ENCODE assay signal across 8 cellular contexts in the genomic region with DNA sequence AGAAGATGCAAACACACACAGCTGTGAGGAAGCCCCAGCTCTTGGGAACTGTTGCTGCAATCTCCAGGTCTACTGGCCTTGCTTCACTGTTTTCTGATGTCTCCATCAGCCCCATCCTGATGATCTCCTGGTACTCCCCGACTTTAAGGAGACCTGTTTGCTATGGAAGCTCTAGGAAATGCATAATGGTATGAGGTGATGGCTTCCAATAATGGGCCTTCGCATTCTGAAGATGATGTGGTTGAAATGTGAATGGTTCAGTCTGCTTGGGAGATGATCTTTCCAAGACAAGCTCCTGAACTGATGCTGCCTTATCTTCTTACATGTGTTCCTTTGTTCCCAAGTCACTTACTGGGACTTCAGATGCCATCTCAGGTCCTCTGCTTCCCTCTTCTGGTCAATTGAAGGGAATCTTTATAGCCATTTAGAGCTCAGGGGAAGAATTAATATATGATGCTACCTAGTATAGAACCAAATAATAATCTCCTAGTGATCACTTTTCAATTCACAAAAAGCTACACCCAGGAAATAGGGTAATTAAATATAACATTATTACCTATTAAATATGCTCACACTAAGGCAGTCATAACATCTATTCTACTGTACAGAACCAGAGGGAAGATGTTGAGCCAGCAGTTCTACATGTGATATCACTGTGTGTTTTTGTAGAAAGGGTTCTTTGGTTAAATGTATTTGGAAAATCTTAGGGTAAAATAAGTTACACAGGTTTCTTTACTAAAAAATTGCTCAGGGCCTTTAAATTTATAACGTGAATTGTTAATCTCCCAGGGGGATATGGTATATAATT.
DNase-seq lines count a peak whose midpoint lies in the region; ATAC-seq, FAIRE-seq and TF ChIP-seq lines count a peak whose summit lies in the region.

No MANE protein-coding gene starts in this region.

- 83 to 85% methylated on average over 3 of the region's 3 CpGs for WGBS in sigmoid colon, 2 donors

- no peak for TF ChIP-seq POLR2A in sigmoid colon (IDR thresholded peaks at IDR 0.05)

- H3K27ac Mint-ChIP-seq in neural crest cell (ENCODE audit: unreplicated experiment), result no peak overlapping the region

- H3K27ac ChIP-seq in sigmoid colon, result no peak overlapping the region

- H3K27me3 ChIP-seq in sigmoid colon, result no peaks in the 10 kb centered on the region

- no peak overlapping the region for H3K4me3 ChIP-seq in sigmoid colon

- TF ChIP-seq EP300 in sigmoid colon (IDR thresholded peaks at IDR 0.05), result no peak

- peak; percentile 89 for TF ChIP-seq CTCF in neural crest cell (conservative IDR thresholded peaks at IDR 0.05)
- TF ChIP-seq CTCF in sigmoid colon (IDR thresholded peaks at IDR 0.05), result peak in 2 of 4 experiments; percentile 21 to 25

- H3K4me1 Mint-ChIP-seq in neural crest cell, result no peaks in the 10 kb centered on the region

- H3K4me1 ChIP-seq in sigmoid colon, result no peaks in the 10 kb centered on the region

- H3K9me3 ChIP-seq in sigmoid colon, result no peaks in the 10 kb centered on the region

- H3K27me3 Mint-ChIP-seq in neural crest cell (ENCODE audit: low read depth), result no peaks in the 10 kb centered on the region

- H3K36me3 Mint-ChIP-seq in neural crest cell (ENCODE audit: low read depth), result no peaks in the 10 kb centered on the region

- ATAC-seq in esophagus mucosa (peak; percentile 65), GM19324 (IDR thresholded peaks at IDR 0.05; ENCODE audit: low FRiP score, unreplicated experiment) (no peak), GM18519 (IDR thresholded peaks at IDR 0.05; ENCODE audit: low FRiP score, unreplicated experiment) (no peak)

- H3K36me3 ChIP-seq in sigmoid colon, result no peaks in the 10 kb centered on the region

- peaks cover 3% of the 10 kb centered on the region for H3K9me3 Mint-ChIP-seq in neural crest cell

- peak; percentile 42 for FAIRE-seq in RCC 7860 (lab: Jason Lieb, UNC)

- DNase-seq in DMS 273 (lab: John Stamatoyannopoulos, UW; ENCODE audit: unreplicated experiment) (peak; percentile 85), Kasumi-1 (lab: John Stamatoyannopoulos, UW) (peak; percentile 69 to 80), RCC 7860 (ENCODE audit: low spot score) (peak; percentile 45), neural crest cell (ENCODE audit: low read depth, low spot score) (no peak), sigmoid colon (no peak)

- H3K4me3 Mint-ChIP-seq in neural crest cell, result no peak overlapping the region

- intact Hi-C loops in sigmoid colon (cut with DNase I), result loop anchor here (2.0 to 10.0 kb wide), 2 partner anchors 160 to 218 kb away; partner anchors contain the start of gene TRIM45

Comparison
In these comparisons a context has a peak if more than half of its experiments do, and no peak if none do; other contexts are left out.
1. DNase-seq: peak in DMS 273 (single experiment), Kasumi-1 (2 of 2) and RCC 7860 (single experiment); none in neural crest cell (single experiment) and sigmoid colon (single experiment).